Comparison of ENCODE assay signal across 8 cellular contexts in the genomic region with DNA sequence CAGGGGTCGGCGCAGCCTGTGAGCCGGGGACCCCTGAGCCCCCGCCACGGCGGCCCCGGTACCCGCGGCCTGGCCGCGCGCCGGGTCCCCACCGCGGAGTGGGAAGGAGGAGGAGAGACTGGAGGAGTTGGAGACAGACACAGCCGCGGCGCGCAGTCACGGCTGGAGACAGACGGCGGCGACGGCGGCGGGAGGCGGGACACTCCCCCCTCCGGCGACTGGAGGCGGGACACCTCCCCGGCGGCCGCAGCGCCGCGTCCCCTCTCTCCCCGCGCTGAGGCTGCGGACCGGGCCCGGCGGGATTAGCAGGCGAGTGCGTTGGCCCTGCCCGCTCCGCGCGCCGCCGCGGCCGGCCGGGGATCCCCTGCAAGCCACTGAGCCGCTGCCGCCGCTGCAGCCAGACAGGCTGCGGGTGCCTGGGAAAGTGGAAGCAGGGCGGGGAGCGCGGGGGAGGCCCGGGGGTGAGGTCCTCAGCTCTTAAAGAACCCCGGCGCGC. TPM values are rescaled to one million over a fixed set of nuclear protein-coding genes. Genes with fewer than 3 reads are reported as not detected.
DNase-seq lines count a peak whose midpoint lies in the region; ATAC-seq and TF ChIP-seq lines count a peak whose summit lies in the region.

No MANE protein-coding gene starts in this region.

- peak overlapping the region; percentile 86 for H3K27ac ChIP-seq in HEK293 (ENCODE audit: extremely low read depth, low read depth, low read length)
- no peak overlapping the region for H3K27ac ChIP-seq in SJSA1

- H3K9me3 ChIP-seq in HEK293 (ENCODE audit: control insufficient read depth, insufficient read depth, low read depth, low read length) (no peaks in the 10 kb centered on the region), SJSA1 (replicated peaks) (no peaks in the 10 kb centered on the region), adipocyte (ENCODE audit: control insufficient read depth, low read length) (no peaks in the 10 kb centered on the region)

- peak; percentile 13 for DNase-seq in DMS79 (lab: John Stamatoyannopoulos, UW)
- peak in 1 of 2 experiments; percentile 46 for DNase-seq in SJSA1 (ENCODE audit: low read depth in 1 of 2, low spot score in 2 of 2)
- peak; percentile 41 for DNase-seq in adipocyte (ENCODE audit: low read depth)
- DNase-seq in hypothalamus (lab: John Stamatoyannopoulos, UW) = peak in 37 of 51 donors; percentile 5 to 88 (median 68)
- DNase-seq in sciatic nerve (ENCODE audit: low spot score) = peak; percentile 78
- DNase-seq in NK-92 treated with Interleukin-12 subunit alpha and Interleukin-12 subunit beta, amount 100 ng/mL, for 24 hours (lab: John Stamatoyannopoulos, UW) = no peak

- TF ChIP-seq CTCF in HEK293 (tag by site-specific recombination; IDR thresholded peaks at IDR 0.05) = no peak

- H3K27me3 ChIP-seq in SJSA1 (replicated peaks) (peaks cover 79% of the 10 kb centered on the region), adipocyte (replicated peaks; ENCODE audit: control insufficient read depth, insufficient read depth, low read length) (peaks cover 53% of the 10 kb centered on the region)

- no peak overlapping the region for H3K9ac ChIP-seq in adipocyte (ENCODE audit: low read length)

- ATAC-seq in sciatic nerve (peak; percentile 22), GM21717 (IDR thresholded peaks at IDR 0.05; ENCODE audit: unreplicated experiment) (no peak)

- POLR2A ChIA-PET in HEK293 (lab: Yijun Ruan, JAX) = no interaction called here

- H3K36me3 ChIP-seq in HEK293 (ENCODE audit: control insufficient read depth in 2 of 2, insufficient read depth in 1 of 2, low read length in 2 of 2) (no peaks in the 10 kb centered on the region), SJSA1 (no peaks in the 10 kb centered on the region), adipocyte (ENCODE audit: control insufficient read depth, insufficient read depth, low read length, severe bottlenecking) (no peaks in the 10 kb centered on the region)

- intact Hi-C loops in sciatic nerve (cut with DNase I) = loop anchor here (5.0 kb wide), 1 partner anchor 315 kb away; no protein-coding TSS in a partner anchor

- H3K4me3 ChIP-seq in HEK293 (ENCODE audit: low read depth, low read length) = peak overlapping the region; percentile 71
- H3K4me3 ChIP-seq in SJSA1 = peak overlapping the region; percentile 47
- H3K4me3 ChIP-seq in adipocyte (ENCODE audit: low read length) = peak overlapping the region; percentile 67

- peaks cover 41% of the 10 kb centered on the region for H3K4me1 ChIP-seq in HEK293 (ENCODE audit: control insufficient read depth, insufficient read depth, low read length)
- H3K4me1 ChIP-seq in SJSA1 (replicated peaks) = peaks cover 14% of the 10 kb centered on the region
- H3K4me1 ChIP-seq in adipocyte (ENCODE audit: control insufficient read depth, insufficient read depth, low read length) = peaks cover 11% of the 10 kb centered on the region

- CTCF ChIA-PET in HEK293 (lab: Yijun Ruan, JAX) = interaction anchor here (0.6 to 1.9 kb wide), 5 partner anchors 13 to 415 kb away, joined by 3 to 8 read pairs (median 3); no protein-coding TSS in a partner anchor

TF ChIP-seq in HEK293, 187 proteins besides CTCF, POLR2A, EP300 and RAD21:
- TF ChIP-seq, protein P1, sequence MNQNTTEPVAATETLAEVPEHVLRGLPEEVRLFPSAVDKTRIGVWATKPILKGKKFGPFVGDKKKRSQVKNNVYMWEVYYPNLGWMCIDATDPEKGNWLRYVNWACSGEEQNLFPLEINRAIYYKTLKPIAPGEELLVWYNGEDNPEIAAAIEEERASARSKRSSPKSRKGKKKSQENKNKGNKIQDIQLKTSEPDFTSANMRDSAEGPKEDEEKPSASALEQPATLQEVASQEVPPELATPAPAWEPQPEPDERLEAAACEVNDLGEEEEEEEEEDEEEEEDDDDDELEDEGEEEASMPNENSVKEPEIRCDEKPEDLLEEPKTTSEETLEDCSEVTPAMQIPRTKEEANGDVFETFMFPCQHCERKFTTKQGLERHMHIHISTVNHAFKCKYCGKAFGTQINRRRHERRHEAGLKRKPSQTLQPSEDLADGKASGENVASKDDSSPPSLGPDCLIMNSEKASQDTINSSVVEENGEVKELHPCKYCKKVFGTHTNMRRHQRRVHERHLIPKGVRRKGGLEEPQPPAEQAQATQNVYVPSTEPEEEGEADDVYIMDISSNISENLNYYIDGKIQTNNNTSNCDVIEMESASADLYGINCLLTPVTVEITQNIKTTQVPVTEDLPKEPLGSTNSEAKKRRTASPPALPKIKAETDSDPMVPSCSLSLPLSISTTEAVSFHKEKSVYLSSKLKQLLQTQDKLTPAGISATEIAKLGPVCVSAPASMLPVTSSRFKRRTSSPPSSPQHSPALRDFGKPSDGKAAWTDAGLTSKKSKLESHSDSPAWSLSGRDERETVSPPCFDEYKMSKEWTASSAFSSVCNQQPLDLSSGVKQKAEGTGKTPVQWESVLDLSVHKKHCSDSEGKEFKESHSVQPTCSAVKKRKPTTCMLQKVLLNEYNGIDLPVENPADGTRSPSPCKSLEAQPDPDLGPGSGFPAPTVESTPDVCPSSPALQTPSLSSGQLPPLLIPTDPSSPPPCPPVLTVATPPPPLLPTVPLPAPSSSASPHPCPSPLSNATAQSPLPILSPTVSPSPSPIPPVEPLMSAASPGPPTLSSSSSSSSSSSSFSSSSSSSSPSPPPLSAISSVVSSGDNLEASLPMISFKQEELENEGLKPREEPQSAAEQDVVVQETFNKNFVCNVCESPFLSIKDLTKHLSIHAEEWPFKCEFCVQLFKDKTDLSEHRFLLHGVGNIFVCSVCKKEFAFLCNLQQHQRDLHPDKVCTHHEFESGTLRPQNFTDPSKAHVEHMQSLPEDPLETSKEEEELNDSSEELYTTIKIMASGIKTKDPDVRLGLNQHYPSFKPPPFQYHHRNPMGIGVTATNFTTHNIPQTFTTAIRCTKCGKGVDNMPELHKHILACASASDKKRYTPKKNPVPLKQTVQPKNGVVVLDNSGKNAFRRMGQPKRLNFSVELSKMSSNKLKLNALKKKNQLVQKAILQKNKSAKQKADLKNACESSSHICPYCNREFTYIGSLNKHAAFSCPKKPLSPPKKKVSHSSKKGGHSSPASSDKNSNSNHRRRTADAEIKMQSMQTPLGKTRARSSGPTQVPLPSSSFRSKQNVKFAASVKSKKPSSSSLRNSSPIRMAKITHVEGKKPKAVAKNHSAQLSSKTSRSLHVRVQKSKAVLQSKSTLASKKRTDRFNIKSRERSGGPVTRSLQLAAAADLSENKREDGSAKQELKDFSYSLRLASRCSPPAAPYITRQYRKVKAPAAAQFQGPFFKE (tag by site-specific recombination; IDR thresholded peaks at IDR 0.05; ENCODE audit: borderline replicate concordance) = no peak
- TF ChIP-seq ZBTB48 (tag by site-specific recombination; IDR thresholded peaks at IDR 0.05) (no peak), SP2 (tag by site-specific recombination; IDR thresholded peaks at IDR 0.05) (peak; percentile 15), ZSCAN30 (tag by site-specific recombination; IDR thresholded peaks at IDR 0.05) (peak; percentile 48), ZNF660 (tag by site-specific recombination; IDR thresholded peaks at IDR 0.05) (peak; percentile 37; the same call in 1 of the 2 replicates), ZNF311 (tag by site-specific recombination; IDR thresholded peaks at IDR 0.05; ENCODE audit: borderline replicate concordance) (no peak)
- TF ChIP-seq, protein P2, sequence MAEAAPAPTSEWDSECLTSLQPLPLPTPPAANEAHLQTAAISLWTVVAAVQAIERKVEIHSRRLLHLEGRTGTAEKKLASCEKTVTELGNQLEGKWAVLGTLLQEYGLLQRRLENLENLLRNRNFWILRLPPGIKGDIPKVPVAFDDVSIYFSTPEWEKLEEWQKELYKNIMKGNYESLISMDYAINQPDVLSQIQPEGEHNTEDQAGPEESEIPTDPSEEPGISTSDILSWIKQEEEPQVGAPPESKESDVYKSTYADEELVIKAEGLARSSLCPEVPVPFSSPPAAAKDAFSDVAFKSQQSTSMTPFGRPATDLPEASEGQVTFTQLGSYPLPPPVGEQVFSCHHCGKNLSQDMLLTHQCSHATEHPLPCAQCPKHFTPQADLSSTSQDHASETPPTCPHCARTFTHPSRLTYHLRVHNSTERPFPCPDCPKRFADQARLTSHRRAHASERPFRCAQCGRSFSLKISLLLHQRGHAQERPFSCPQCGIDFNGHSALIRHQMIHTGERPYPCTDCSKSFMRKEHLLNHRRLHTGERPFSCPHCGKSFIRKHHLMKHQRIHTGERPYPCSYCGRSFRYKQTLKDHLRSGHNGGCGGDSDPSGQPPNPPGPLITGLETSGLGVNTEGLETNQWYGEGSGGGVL (tag by site-specific recombination; IDR thresholded peaks at IDR 0.05) = peak; percentile 73; the same call in 1 of the 2 replicates

RNA-seq across cellular contexts. Expression of a gene that starts 1.0 kb away (rescaled TPM):
- total RNA-seq in SJSA1 (2014; rRNA removed; shearing (Covaris generic)) = 0.09 and 0.68 TPM in 2 replicates
- 27.1 TPM for total RNA-seq in sciatic nerve

Comparison
In these comparisons a context has a peak if more than half of its experiments do, and no peak if none do; other contexts are left out.
1. RNA of a gene that starts 1.0 kb away (total RNA-seq): 27.1 TPM in sciatic nerve (single experiment); 0.09 to 0.68 TPM in SJSA1; every median in the first group is over 10 times any median in the second.
2. Peak in every context shown above with its lines, with median percentiles within 50 percentile points of each other: H3K4me3 ChIP-seq.